8 cellular contexts compared by ENCODE assay signal in the genomic region with DNA sequence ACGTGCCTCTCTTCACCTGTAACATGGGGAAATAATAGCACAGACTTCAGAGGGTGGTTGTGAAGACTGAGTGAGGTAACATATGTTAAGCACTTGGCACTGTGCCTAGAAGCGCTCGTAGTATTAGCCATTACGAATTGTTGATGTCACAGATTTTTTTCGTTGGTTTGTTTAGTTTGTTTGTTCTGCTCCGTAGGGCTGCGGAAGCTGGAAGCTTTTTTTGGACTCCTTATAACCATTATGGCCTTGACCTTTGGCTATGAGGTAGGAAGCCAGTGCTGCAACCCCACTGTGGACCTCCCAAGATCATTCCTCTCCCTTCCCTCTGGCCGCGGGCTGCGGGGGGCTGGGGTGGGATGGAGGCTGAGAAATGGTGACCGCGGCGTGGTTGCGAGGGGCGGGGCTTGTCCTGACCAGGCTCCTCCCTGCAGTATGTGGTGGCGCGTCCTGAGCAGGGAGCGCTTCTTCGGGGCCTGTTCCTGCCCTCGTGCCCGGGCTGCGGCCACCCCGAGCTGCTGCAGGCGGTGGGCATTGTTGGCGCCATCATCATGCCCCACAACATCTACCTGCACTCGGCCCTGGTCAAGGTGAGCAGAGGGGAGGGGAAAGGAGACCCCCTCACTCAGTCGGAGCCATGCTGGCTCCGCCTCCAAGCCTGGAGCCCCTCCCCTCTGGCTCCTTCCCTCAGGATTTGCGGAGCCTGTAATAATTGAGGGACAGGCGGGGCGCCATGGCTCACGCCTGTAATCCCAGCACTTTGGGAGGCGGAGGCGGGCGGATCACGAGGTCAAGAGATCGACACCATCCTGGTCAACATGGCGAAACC. TPM values are rescaled to one million over a fixed set of nuclear protein-coding genes. Genes with fewer than 3 reads are reported as not detected.
DNase-seq lines count a peak whose midpoint lies in the region; ATAC-seq and TF ChIP-seq lines count a peak whose summit lies in the region.

No MANE protein-coding gene starts in this region.

- in situ Hi-C loops in ACHN (cut with HindIII; ENCODE audit: low pct_ligation_motif_present, low pct_unique_long_range_greater_than_20kb, low sequenced_read_pairs): no loop called here

- peak overlapping the region; percentile 89 to 100 for H3K4me3 Mint-ChIP-seq in CD14-positive monocyte
- H3K4me3 Mint-ChIP-seq in activated naive CD8-positive, alpha-beta T cell treated with anti-CD3 and anti-CD28 coated beads for 36 hours: peak overlapping the region; percentile 34

- H3K4me1 ChIP-seq in right atrium auricular region: peaks cover 0 to 10% of the 10 kb centered on the region in 2 donors

- ATAC-seq in HG03432 (IDR thresholded peaks at IDR 0.05; ENCODE audit: unreplicated experiment) (no peak), GM19328 (IDR thresholded peaks at IDR 0.05; ENCODE audit: unreplicated experiment) (no peak)

- no peak for TF ChIP-seq CTCF in CD14-positive monocyte (IDR thresholded peaks at IDR 0.05)
- TF ChIP-seq CTCF in right atrium auricular region (IDR thresholded peaks at IDR 0.05): no peak
- TF ChIP-seq CTCF in retinal pigment epithelial cell (conservative IDR thresholded peaks at IDR 0.05; ENCODE audit: low read depth, low read length): no peak

- H3K36me3 ChIP-seq in right atrium auricular region: no peaks in the 10 kb centered on the region

- H3K9me3 Mint-ChIP-seq in CD14-positive monocyte: peaks cover 0 to 2% (median 0%) of the 10 kb centered on the region in 7 donors
- H3K9me3 Mint-ChIP-seq in activated naive CD8-positive, alpha-beta T cell treated with anti-CD3 and anti-CD28 coated beads for 36 hours: no peaks in the 10 kb centered on the region

- H3K27me3 Mint-ChIP-seq in CD14-positive monocyte (ENCODE audit: low read depth in 3 of 3): peaks cover 0 to 3% (median 0%) of the 10 kb centered on the region in 3 donors
- no peaks in the 10 kb centered on the region for H3K27me3 Mint-ChIP-seq in activated naive CD8-positive, alpha-beta T cell treated with anti-CD3 and anti-CD28 coated beads for 36 hours

- peaks cover 81 to 96% of the 10 kb centered on the region in 2 donors for H3K36me3 Mint-ChIP-seq in CD14-positive monocyte
- H3K36me3 Mint-ChIP-seq in activated naive CD8-positive, alpha-beta T cell treated with anti-CD3 and anti-CD28 coated beads for 36 hours: no peaks in the 10 kb centered on the region

- H3K4me1 Mint-ChIP-seq in CD14-positive monocyte: peaks cover 71% of the 10 kb centered on the region
- peaks cover 4% of the 10 kb centered on the region for H3K4me1 Mint-ChIP-seq in activated naive CD8-positive, alpha-beta T cell treated with anti-CD3 and anti-CD28 coated beads for 36 hours

- peak overlapping the region; percentile 91 to 100 (median 96) for H3K27ac Mint-ChIP-seq in CD14-positive monocyte
- no peak overlapping the region for H3K27ac Mint-ChIP-seq in activated naive CD8-positive, alpha-beta T cell treated with anti-CD3 and anti-CD28 coated beads for 36 hours

- H3K27ac ChIP-seq in right atrium auricular region: peak overlapping the region; percentile 19 to 44

- intact Hi-C loops in CD14-positive monocyte (cut with micrococcal nuclease): no loop called here

- DNase-seq in CD14-positive monocyte (ENCODE audit: low spot score) (peak; percentile 81), NCI-H1105 (lab: John Stamatoyannopoulos, UW) (peak; percentile 62), right atrium auricular region (ENCODE audit: low spot score) (no peak), retinal pigment epithelial cell (ENCODE audit: low read depth) (no peak), ACHN (no peak)
- no peak for DNase-seq in activated naive CD8-positive, alpha-beta T cell treated with anti-CD3 and anti-CD28 coated beads for 36 hours

- no peaks in the 10 kb centered on the region for H3K27me3 ChIP-seq in right atrium auricular region

- H3K9me3 ChIP-seq in right atrium auricular region: no peaks in the 10 kb centered on the region

- H3K4me3 ChIP-seq in right atrium auricular region (peak overlapping the region; percentile 37 to 50), retinal pigment epithelial cell (ENCODE audit: low read length) (peak overlapping the region; percentile 41)

RNA-seq across cellular contexts. Expression of a gene that starts 5.5 kb away (rescaled TPM):
- polyA plus RNA-seq in CD14-positive monocyte: 100 to 1,000 TPM; 184 to 352 TPM
- under 1 TPM; 0.08 TPM for total RNA-seq in activated naive CD8-positive, alpha-beta T cell treated with anti-CD3 and anti-CD28 coated beads for 36 hours
- 10 to 100 TPM in 1 of 2 donors, 1 to 10 TPM in 1; 8.7 to 22.1 TPM for total RNA-seq in right atrium auricular region

RNA-seq across cellular contexts. Expression of a gene that starts 12.1 kb away (rescaled TPM):
- polyA plus RNA-seq in CD14-positive monocyte: 10 to 100 TPM; 46.4 to 49.9 TPM
- total RNA-seq in activated naive CD8-positive, alpha-beta T cell treated with anti-CD3 and anti-CD28 coated beads for 36 hours: 10 to 100 TPM; 67.8 to 73.5 TPM
- total RNA-seq in right atrium auricular region: 10 to 100 TPM; 54.2 to 99.5 TPM

RNA-seq across cellular contexts. Expression of a gene that starts 30.9 kb away (rescaled TPM):
- 1 to 10 TPM; 2.9 to 5.5 TPM for polyA plus RNA-seq in CD14-positive monocyte
- not detected for total RNA-seq in activated naive CD8-positive, alpha-beta T cell treated with anti-CD3 and anti-CD28 coated beads for 36 hours
- not detected for total RNA-seq in right atrium auricular region

RNA-seq across cellular contexts. Expression of a gene that starts 31.3 kb away (rescaled TPM):
- polyA plus RNA-seq in CD14-positive monocyte: not detected
- total RNA-seq in activated naive CD8-positive, alpha-beta T cell treated with anti-CD3 and anti-CD28 coated beads for 36 hours: not detected
- total RNA-seq in right atrium auricular region: not detected

Comparison
In these comparisons a context has a peak if more than half of its experiments do, and no peak if none do; other contexts are left out.
1. DNase-seq: peak in CD14-positive monocyte (single experiment) and NCI-H1105 (single experiment); none in activated naive CD8-positive, alpha-beta T cell treated with anti-CD3 and anti-CD28 coated beads for 36 hours (single experiment), right atrium auricular region (single experiment), retinal pigment epithelial cell (single experiment) and ACHN (single experiment).
2. RNA of a gene that starts 5.5 kb away (total RNA-seq): 8.7 to 22.1 TPM in right atrium auricular region; 0.08 TPM in activated naive CD8-positive, alpha-beta T cell treated with anti-CD3 and anti-CD28 coated beads for 36 hours; every median in the first group is over 4 times any median in the second.